2 cellular contexts compared by ENCODE assay signal in genomic region chr5:10676224-10676623, GRCh38.
TF ChIP-seq lines count a peak whose summit lies in the region.

No MANE protein-coding gene starts in this region.

TF ChIP-seq in HepG2, 621 proteins besides CTCF, POLR2A, EP300 and RAD21:
- TF ChIP-seq NFE2 (CRISPR knock-in tag; IDR thresholded peaks at IDR 0.05) (no peak), ZNF580 (CRISPR knock-in tag; IDR thresholded peaks at IDR 0.05; ENCODE audit: borderline replicate concordance, low read depth) (no peak), POLR2G (IDR thresholded peaks at IDR 0.05; ENCODE audit: low read depth, low read length) (peak; percentile 51; the same call in 1 of the 2 replicates), AGO2 (optimal IDR thresholded peaks at IDR 0.05; ENCODE audit: low read depth, low read length) (peak; percentile 40), RBM22 (optimal IDR thresholded peaks at IDR 0.05; ENCODE audit: low read length) (peak; percentile 14), ZBTB46 (CRISPR knock-in tag; IDR thresholded peaks at IDR 0.05; ENCODE audit: borderline replicate concordance) (no peak)

TF ChIP-seq in K562, 482 proteins besides CTCF, POLR2A, EP300 and RAD21:
- TF ChIP-seq MGA (IDR thresholded peaks at IDR 0.05) (no peak), NFIC (IDR thresholded peaks at IDR 0.05) (peak; percentile 38), POLR2AphosphoS2 (IDR thresholded peaks at IDR 0.05; ENCODE audit: low read length) (0 out of 2 replicates have a peak, but pooled peaks have one; percentile 28), ARID3A (IDR thresholded peaks at IDR 0.05; ENCODE audit: borderline replicate concordance, low read depth, low read length) (no peak)
